In the genomic region with DNA sequence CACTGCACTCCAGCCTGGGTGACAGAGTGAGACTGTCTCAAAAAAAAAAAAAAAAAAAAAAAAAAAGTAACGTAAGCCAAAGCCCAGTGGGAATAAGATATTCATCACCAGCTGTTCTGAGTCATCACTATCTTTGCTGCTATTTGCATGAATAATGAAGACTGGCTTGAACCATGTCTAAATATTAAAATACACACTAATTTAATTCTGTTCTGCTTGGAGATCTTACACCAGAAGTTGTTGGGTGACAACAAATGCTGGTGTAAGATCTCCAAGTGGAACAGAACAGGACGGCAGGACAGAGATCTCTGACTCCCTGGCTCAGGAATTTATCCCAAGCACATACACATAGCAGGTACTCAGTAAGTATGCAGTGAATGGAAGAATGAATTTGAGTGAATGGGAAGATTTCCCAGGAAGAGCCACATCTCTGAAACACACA, we compare ENCODE assay signal across 13 cellular contexts. TPM values are rescaled to one million over a fixed set of nuclear protein-coding genes. Genes with fewer than 3 reads are reported as not detected.
DNase-seq lines count a peak whose midpoint lies in the region; ATAC-seq and TF ChIP-seq lines count a peak whose summit lies in the region.
"Had no signal": no experiment of that assay in that cellular context is flagged by ENCODE, and none has a peak within 500 bp of the region (broad histone marks: within the 10 kb centered on the region; RNA-seq: fewer than 3 reads in every experiment).

No MANE protein-coding gene starts in this region.

- H3K9me3 ChIP-seq in mucosa of descending colon, result no peaks in the 10 kb centered on the region

- in situ Hi-C loops in Caki2 (cut with HindIII; ENCODE audit: low pct_unique_long_range_greater_than_20kb, low sequenced_read_pairs) (no loop called here), astrocyte of the cerebellum (cut with HindIII; ENCODE audit: low sequenced_read_pairs) (no loop called here)

- CTCF ChIA-PET in T-cell (lab: Charles Lee), result interaction anchor here in 1 of 2 donors (0.7 kb wide), 1 partner anchor 192 kb away, joined by 3 read pairs; no protein-coding TSS in a partner anchor

- no peaks in the 10 kb centered on the region for H3K4me1 ChIP-seq in mucosa of descending colon (ENCODE audit: low read depth)

- H3K4me3 Mint-ChIP-seq in memory B cell (no peak overlapping the region), T-cell (no peak overlapping the region)
- H3K4me3 Mint-ChIP-seq: activated naive CD4-positive, alpha-beta T cell treated with anti-CD3 and anti-CD28 coated beads, Interleukin-2, amount 10 ng/mL, durations not matched to agents 7 days and 5 days; natural killer cell; stimulated activated memory B cell treated with anti-CD40 and anti-IgM and Interleukin-4, amounts not matched to agents 10 μg/mL and 1 μg/mL and 100 μg/mL, for 72 hours had no signal

- TF ChIP-seq POLR2A in NB4 (IDR thresholded peaks at IDR 0.05; ENCODE audit: extremely low read depth, insufficient read length), result no peak

- H3K36me3 ChIP-seq in mucosa of descending colon (ENCODE audit: low read depth), result no peaks in the 10 kb centered on the region

- H3K27me3 Mint-ChIP-seq in memory B cell (peaks cover 6% of the 10 kb centered on the region), T-cell (no peaks in the 10 kb centered on the region)

- ATAC-seq in memory B cell (ENCODE audit: low read depth) (peak; percentile 27), mucosa of descending colon (no peak), HG02610 (IDR thresholded peaks at IDR 0.05; ENCODE audit: unreplicated experiment) (no peak), T-cell (replicated peaks in 1 of 4) (no peak)
- ATAC-seq: natural killer cell; stimulated activated memory B cell treated with anti-CD40 and anti-IgM and Interleukin-4, amounts not matched to agents 10 μg/mL and 1 μg/mL and 100 μg/mL, for 72 hours had no signal

- POLR2A ChIA-PET in T-cell (lab: Charles Lee), result no interaction called here

- H3K27ac Mint-ChIP-seq in memory B cell (no peak overlapping the region), T-cell (no peak overlapping the region)
- H3K27ac Mint-ChIP-seq: activated naive CD4-positive, alpha-beta T cell treated with anti-CD3 and anti-CD28 coated beads, Interleukin-2, amount 10 ng/mL, durations not matched to agents 7 days and 5 days; natural killer cell; stimulated activated memory B cell treated with anti-CD40 and anti-IgM and Interleukin-4, amounts not matched to agents 10 μg/mL and 1 μg/mL and 100 μg/mL, for 72 hours had no signal

- intact Hi-C loops in mucosa of descending colon (cut with DNase I, micrococcal nuclease), result no loop called here

- no peak overlapping the region for H3K4me3 ChIP-seq in NB4 (ENCODE audit: low read depth, low read length)
- H3K4me3 ChIP-seq in astrocyte of the cerebellum (ENCODE audit: low read depth, low read length), result no peak overlapping the region
- H3K4me3 ChIP-seq in mucosa of descending colon, result no peak overlapping the region

- H3K36me3 Mint-ChIP-seq in memory B cell (no peaks in the 10 kb centered on the region), T-cell (no peaks in the 10 kb centered on the region)
- H3K36me3 Mint-ChIP-seq: activated naive CD4-positive, alpha-beta T cell treated with anti-CD3 and anti-CD28 coated beads, Interleukin-2, amount 10 ng/mL, durations not matched to agents 7 days and 5 days; natural killer cell; stimulated activated memory B cell treated with anti-CD40 and anti-IgM and Interleukin-4, amounts not matched to agents 10 μg/mL and 1 μg/mL and 100 μg/mL, for 72 hours had no signal

- H3K9me3 Mint-ChIP-seq in memory B cell (no peaks in the 10 kb centered on the region), T-cell (no peaks in the 10 kb centered on the region)
- H3K9me3 Mint-ChIP-seq: activated naive CD4-positive, alpha-beta T cell treated with anti-CD3 and anti-CD28 coated beads, Interleukin-2, amount 10 ng/mL, durations not matched to agents 7 days and 5 days; natural killer cell; stimulated activated memory B cell treated with anti-CD40 and anti-IgM and Interleukin-4, amounts not matched to agents 10 μg/mL and 1 μg/mL and 100 μg/mL, for 72 hours had no signal

- DNase-seq in Caki2 (ENCODE audit: low read depth), result peak; percentile 57
- peak; percentile 45 for DNase-seq in NB4 (ENCODE audit: low read depth)
- peak; percentile 15 for DNase-seq in astrocyte of the cerebellum (ENCODE audit: low read depth)
- DNase-seq in memory B cell (ENCODE audit: low spot score in 2 of 2), result no peak
- DNase-seq in NCI-H2196 (lab: John Stamatoyannopoulos, UW; ENCODE audit: unreplicated experiment), result no peak
- DNase-seq in mucosa of descending colon, result no peak
- DNase-seq in T-cell, result no peak
- DNase-seq: KBM-7, natural killer cell, SW 1271 had no signal

- TF ChIP-seq CTCF in NB4 (IDR thresholded peaks at IDR 0.05; ENCODE audit: low read depth, low read length) (no peak), astrocyte of the cerebellum (IDR thresholded peaks at IDR 0.05; ENCODE audit: low read depth, low read length, missing control alignments) (no peak), mucosa of descending colon (IDR thresholded peaks at IDR 0.05) (no peak)

- no peaks in the 10 kb centered on the region for H3K4me1 Mint-ChIP-seq in memory B cell
- H3K4me1 Mint-ChIP-seq in T-cell, result no peaks in the 10 kb centered on the region
- H3K4me1 Mint-ChIP-seq: activated naive CD4-positive, alpha-beta T cell treated with anti-CD3 and anti-CD28 coated beads, Interleukin-2, amount 10 ng/mL, durations not matched to agents 7 days and 5 days; natural killer cell; stimulated activated memory B cell treated with anti-CD40 and anti-IgM and Interleukin-4, amounts not matched to agents 10 μg/mL and 1 μg/mL and 100 μg/mL, for 72 hours had no signal

RNA-seq across cellular contexts. Expression of a gene that starts 19.6 kb away (rescaled TPM):
- total RNA-seq in Caki2 (2014; rRNA removed; shearing (Covaris generic); ENCODE audit: low replicate concordance), result 0.41 TPM in 1 of 2 replicates, not detected in the other
- total RNA-seq in mucosa of descending colon (under 1 TPM in 2 of 3 donors, not detected in 1; 0.06 to 0.17 TPM), T-cell (1 to 10 TPM in 3 of 5 donors, under 1 TPM in 2; 0.33 to 1.2 (median 1.1) TPM)

Comparison
In these comparisons a context has a peak if more than half of its experiments do, and no peak if none do; other contexts are left out.
1. DNase-seq: peak in Caki2 (single experiment), NB4 (single experiment) and astrocyte of the cerebellum (single experiment); none in memory B cell (0 of 2), NCI-H2196 (single experiment), mucosa of descending colon (0 of 3) and T-cell (0 of 34).